8 cellular contexts compared by ENCODE assay signal in genomic region chr12:104173804-104174203, GRCh38. TPM values are rescaled to one million over a fixed set of nuclear protein-coding genes. Genes with fewer than 3 reads are reported as not detected.
DNase-seq lines count a peak whose midpoint lies in the region; ATAC-seq, FAIRE-seq and TF ChIP-seq lines count a peak whose summit lies in the region.
"Not testable (repeated sequence)": the region's sequence is repeated elsewhere in the genome, so short reads cannot be mapped to it uniquely, and the experiment has no call there.

No MANE protein-coding gene starts in this region.

- in situ Hi-C loops in IMR-90 (cut with MboI; ENCODE audit: low sequenced_read_pairs), result not testable (repeated sequence)

- TF ChIP-seq RAD21 in A549 (conservative IDR thresholded peaks at IDR 0.05 in 1 of 2, IDR thresholded peaks at IDR 0.05 in 1 of 2); IMR-90 (IDR thresholded peaks at IDR 0.05; ENCODE audit: low read length): not testable (repeated sequence)

- H4K91ac ChIP-seq in IMR-90 (ENCODE audit: insufficient read depth, low read depth, low read length), result not testable (repeated sequence)

- H3K27ac Mint-ChIP-seq in type B pancreatic cell, result not testable (repeated sequence)

- not testable (repeated sequence) for H2BK15ac ChIP-seq in IMR-90 (ENCODE audit: low read depth, low read length)

- not testable (repeated sequence) for H4K20me1 ChIP-seq in IMR-90 (ENCODE audit: insufficient read depth, low read length); PC-3 (ENCODE audit: low read length)

- H3K4ac ChIP-seq in IMR-90 (ENCODE audit: low read depth, low read length), result not testable (repeated sequence)

- intact Hi-C loops in IMR-90 (cut with micrococcal nuclease); PC-3 (cut with micrococcal nuclease): not testable (repeated sequence)

- H3K9me2 ChIP-seq in PC-3 (replicated peaks; ENCODE audit: low read length), result not testable (repeated sequence)

- H2AK5ac ChIP-seq in IMR-90 (ENCODE audit: low read depth, low read length), result 0 out of 2 replicates have a peak overlapping the region, but pooled peaks have one; percentile 24

- not testable (repeated sequence) for DNase-seq in A549 (ENCODE audit: low read depth in 1 of 2, low spot score in 1 of 2); IMR-90
- DNase-seq in EL (peak; percentile 25), PC-3 (peak; percentile 32), amniotic epithelial cell (ENCODE audit: low read depth) (peak; percentile 61), iris pigment epithelial cell (ENCODE audit: low read depth) (peak; percentile 38), mesenteric fat pad (ENCODE audit: low spot score) (peak; percentile 5), type B pancreatic cell (ENCODE audit: extremely low spot score, unreplicated experiment) (peak; percentile 16)

- H3K27me3 ChIP-seq in IMR-90 (ENCODE audit: control insufficient read depth, insufficient read depth, low read length); PC-3 (ENCODE audit: low read length): not testable (repeated sequence)

- TF ChIP-seq EP300 in A549 (IDR thresholded peaks at IDR 0.05), result not testable (repeated sequence)

- H2BK120ac ChIP-seq in IMR-90 (ENCODE audit: low read depth, low read length), result not testable (repeated sequence)

- not testable (repeated sequence) for H3K14ac ChIP-seq in IMR-90 (replicated peaks; ENCODE audit: low read depth, low read length)

- H3K36me3 ChIP-seq in IMR-90 (ENCODE audit: control insufficient read depth, insufficient read depth, low read length); PC-3 (ENCODE audit: low read depth, low read length): not testable (repeated sequence)

- H3K79me2 ChIP-seq in PC-3 (ENCODE audit: low read length), result not testable (repeated sequence)

- H2AK9ac ChIP-seq in IMR-90 (replicated peaks; ENCODE audit: low read depth, low read length, poor library complexity), result not testable (repeated sequence)

- not testable (repeated sequence) for ATAC-seq in A549; IMR-90 (ENCODE audit: low read depth)
- 0 out of 2 replicates have a peak, but pooled peaks have one; percentile 12 for ATAC-seq in PC-3

- not testable (repeated sequence) for FAIRE-seq in A549 (lab: Jason Lieb, UNC)

- H3K36me3 Mint-ChIP-seq in type B pancreatic cell, result not testable (repeated sequence)

- not testable (repeated sequence) for H3K79me1 ChIP-seq in IMR-90 (ENCODE audit: low read depth in 1 of 2, low read length in 2 of 2)

- H3K4me3 ChIP-seq in A549; IMR-90 (ENCODE audit: insufficient read depth, low read depth, low read length); PC-3 (ENCODE audit: low read length): not testable (repeated sequence)

- TF ChIP-seq POLR2A in A549 (IDR thresholded peaks at IDR 0.05; ENCODE audit: low read length); IMR-90 (IDR thresholded peaks at IDR 0.05; ENCODE audit: low read depth, low read length): not testable (repeated sequence)

- H2BK5ac ChIP-seq in IMR-90 (ENCODE audit: low read depth, low read length, poor library complexity, severe bottlenecking), result not testable (repeated sequence)

- not testable (repeated sequence) for H3K9me3 Mint-ChIP-seq in type B pancreatic cell

- H3K4me2 ChIP-seq in A549, result peak overlapping the region; percentile 15; the same call in 1 of the 3 replicates
- H3K4me2 ChIP-seq in IMR-90 (ENCODE audit: low read depth, low read length); PC-3 (ENCODE audit: low read length): not testable (repeated sequence)

- H3K4me1 ChIP-seq in A549, result peaks cover 38% of the 10 kb centered on the region
- H3K4me1 ChIP-seq in IMR-90 (ENCODE audit: control insufficient read depth, insufficient read depth, low read length), result not testable (repeated sequence)
- peaks cover 11% of the 10 kb centered on the region for H3K4me1 ChIP-seq in PC-3 (ENCODE audit: insufficient read depth, low read length)

- CTCF ChIA-PET in A549 (lab: Yijun Ruan, JAX), result interaction anchor here (1.2 kb wide), 1 partner anchor 10 kb away, joined by 4 read pairs; no protein-coding TSS in a partner anchor
- CTCF ChIA-PET in IMR-90 (lab: Yijun Ruan, JAX); PC-3 (lab: Charles Lee): not testable (repeated sequence)

- H3K56ac ChIP-seq in IMR-90 (ENCODE audit: extremely low read depth, insufficient read depth, low read length), result not testable (repeated sequence)

- H3F3A ChIP-seq in PC-3 (ENCODE audit: low read length, unreplicated experiment), result not testable (repeated sequence)

- not testable (repeated sequence) for H4K8ac ChIP-seq in IMR-90 (ENCODE audit: low read depth in 2 of 2, low read length in 2 of 2)

- not testable (repeated sequence) for TF ChIP-seq CTCF in A549 (IDR thresholded peaks at IDR 0.05); IMR-90 (conservative IDR thresholded peaks at IDR 0.05; ENCODE audit: low read depth, low read length); PC-3 (conservative IDR thresholded peaks at IDR 0.05; ENCODE audit: low read depth, low read length); type B pancreatic cell (conservative IDR thresholded peaks at IDR 0.05)

- not testable (repeated sequence) for H3K9me3 ChIP-seq in A549; IMR-90 (ENCODE audit: control insufficient read depth, insufficient read depth, low read length); PC-3 (ENCODE audit: low read length)

- POLR2A ChIA-PET in A549 (lab: Yijun Ruan, JAX), result interaction anchor here (1.0 kb wide), 1 partner anchor 36 kb away, joined by 3 read pairs; the partner anchor contains the start of gene NFYB
- POLR2A ChIA-PET in IMR-90 (lab: Charles Lee; ENCODE audit: unreplicated experiment); PC-3 (lab: Charles Lee; ENCODE audit: unreplicated experiment): not testable (repeated sequence)

- H2AFZ ChIP-seq in IMR-90 (replicated peaks; ENCODE audit: low read length, poor library complexity); PC-3 (ENCODE audit: low read length): not testable (repeated sequence)

- H2BK20ac ChIP-seq in IMR-90 (ENCODE audit: low read depth, low read length), result not testable (repeated sequence)

- peaks cover 12% of the 10 kb centered on the region for H3K4me1 Mint-ChIP-seq in type B pancreatic cell (ENCODE audit: unreplicated experiment)

- H3K9ac ChIP-seq in IMR-90 (ENCODE audit: low read depth, low read length); PC-3 (ENCODE audit: low read length): not testable (repeated sequence)

- H3K27ac ChIP-seq in A549, result peak overlapping the region; percentile 20 to 28; a peak in 3 of 6 replicates
- H3K27ac ChIP-seq in IMR-90 (ENCODE audit: insufficient read depth, low read length); PC-3 (ENCODE audit: low read length): not testable (repeated sequence)

- H4K5ac ChIP-seq in IMR-90 (ENCODE audit: low read depth, low read length), result not testable (repeated sequence)

- not testable (repeated sequence) for H3K18ac ChIP-seq in IMR-90 (ENCODE audit: low read depth, low read length)

- WGBS in A549 (ENCODE audit: missing lambda C conversion rate), result 79% methylated on average over 5 of the region's 5 CpGs
- WGBS in IMR-90 (ENCODE audit: extremely low coverage in 2 of 2, insufficient read length in 1 of 2), 2 experiments, result no CpG with 5 or more reads among the region's 5 CpGs

- dilution Hi-C loops in IMR-90 (cut with HindIII; ENCODE audit: low sequenced_read_pairs, unreplicated experiment), result not testable (repeated sequence)

- not testable (repeated sequence) for H3K27me3 Mint-ChIP-seq in type B pancreatic cell

- H3K4me3 Mint-ChIP-seq in type B pancreatic cell, result not testable (repeated sequence)

- BruUV-seq in IMR-90 (replicated peaks; lab: Mats Ljungman, UMichigan); PC-3 (replicated peaks; lab: Mats Ljungman, UMichigan): not testable (repeated sequence)

- not testable (repeated sequence) for H3K9me1 ChIP-seq in IMR-90 (ENCODE audit: insufficient read depth, low read length)

- 0 out of 2 replicates have a peak overlapping the region, but pooled peaks have one; percentile 3 for H3K23ac ChIP-seq in IMR-90 (ENCODE audit: low read depth, low read length)

TF ChIP-seq in A549, 52 proteins besides CTCF, POLR2A, EP300 and RAD21:
- TF ChIP-seq FOSL2 (IDR thresholded peaks at IDR 0.05), result not testable (repeated sequence)
- peak; percentile 57; the same call in 1 of the 2 replicates for TF ChIP-seq FOSL2 (CRISPR knock-in tag; IDR thresholded peaks at IDR 0.05)

RNA-seq across cellular contexts. Expression of gene NFYB, which starts 35.8 kb away (rescaled TPM):
- polyA plus RNA-seq in A549 (2011; rRNA removed), result 40.0 and 70.2 TPM in 2 replicates
- polyA plus RNA-seq in A549 (2012; cell fraction: cytosol; rRNA removed), result 16.4 and 16.7 TPM in 2 replicates
- 7.2 and 10.8 TPM in 2 replicates for polyA plus RNA-seq in A549 (2012; cell fraction: nucleus; rRNA removed)
- 45.2 to 48.3 TPM (median 45.4 TPM) in 3 replicates for polyA plus RNA-seq in A549 (2017; fragmentation: RNase III; extraction: RNeasy Plus Mini Kit Qiagen cat#74134 plus additional on column Dnase treatment)
- 9.0 and 13.7 TPM in 2 replicates for polyA minus RNA-seq in A549 (2011; rRNA and poly(A)+ RNA removed)
- total RNA-seq in IMR-90 (2012; rRNA removed), result 22.2 and 31.4 TPM in 2 replicates
- 19.8 and 28.4 TPM in 2 replicates for polyA plus RNA-seq in IMR-90 (2012; rRNA removed)
- 4.2 and 8.0 TPM in 2 replicates for polyA plus RNA-seq in IMR-90 (2012; cell fraction: cytosol; rRNA removed)
- 3.5 and 32.9 TPM in 2 replicates for polyA plus RNA-seq in IMR-90 (2012; cell fraction: nucleus; rRNA removed; ENCODE audit: low replicate concordance)
- 20.6 and 21.7 TPM in 2 replicates for total RNA-seq in PC-3 (2014; rRNA removed)
- 30.3 TPM for total RNA-seq in mesenteric fat pad
- total RNA-seq in type B pancreatic cell (ENCODE audit: low replicate concordance), result 23.0 and 36.4 TPM in 2 replicates

RNA-seq across cellular contexts. Expression of gene TXNRD1, which starts 41.8 kb away (rescaled TPM):
- 1,230 and 1,348 TPM in 2 replicates for polyA plus RNA-seq in A549 (2011; rRNA removed)
- 1,014 and 1,157 TPM in 2 replicates for polyA plus RNA-seq in A549 (2012; cell fraction: cytosol; rRNA removed)
- 1,072 and 1,429 TPM in 2 replicates for polyA plus RNA-seq in A549 (2012; cell fraction: nucleus; rRNA removed)
- polyA plus RNA-seq in A549 (2017; fragmentation: RNase III; extraction: RNeasy Plus Mini Kit Qiagen cat#74134 plus additional on column Dnase treatment), result 820 to 990 TPM (median 899 TPM) in 3 replicates
- polyA minus RNA-seq in A549 (2011; rRNA and poly(A)+ RNA removed), result 1,720 and 1,870 TPM in 2 replicates
- total RNA-seq in IMR-90 (2012; rRNA removed), result 582 and 671 TPM in 2 replicates
- 325 and 379 TPM in 2 replicates for polyA plus RNA-seq in IMR-90 (2012; rRNA removed)
- 231 and 352 TPM in 2 replicates for polyA plus RNA-seq in IMR-90 (2012; cell fraction: cytosol; rRNA removed)
- 162 and 221 TPM in 2 replicates for polyA plus RNA-seq in IMR-90 (2012; cell fraction: nucleus; rRNA removed; ENCODE audit: low replicate concordance)
- total RNA-seq in PC-3 (2014; rRNA removed), result 419 and 430 TPM in 2 replicates
- 166 TPM for total RNA-seq in mesenteric fat pad
- total RNA-seq in type B pancreatic cell (ENCODE audit: low replicate concordance), result 94.7 and 157 TPM in 2 replicates
